Comparison of ENCODE assay signal across 20 cellular contexts in genomic region chr17:50035421-50035879, GRCh38. TPM values are rescaled to one million over a fixed set of nuclear protein-coding genes. Genes with fewer than 3 reads are reported as not detected.
DNase-seq lines count a peak whose midpoint lies in the region; ATAC-seq and TF ChIP-seq lines count a peak whose summit lies in the region.
"Had no signal": no experiment of that assay in that cellular context is flagged by ENCODE, and none has a peak within 500 bp of the region (broad histone marks: within the 10 kb centered on the region; RNA-seq: fewer than 3 reads in every experiment).

No MANE protein-coding gene starts in this region.

- H3K27ac ChIP-seq in adrenal gland: peak overlapping the region in 1 of 5 donors; percentile 57

- WGBS in adrenal gland, 4 donors: 44 to 72% (median 59%) methylated on average over 2 to 5 of the region's 5 CpGs

- no peak overlapping the region for H3K4me3 ChIP-seq in adrenal gland
- H3K4me3 ChIP-seq: pancreas, smooth muscle cell had no signal

- intact Hi-C loops in adrenal gland (cut with DNase I): no loop called here

- H3K27me3 ChIP-seq in adrenal gland: no peaks in the 10 kb centered on the region
- H3K27me3 ChIP-seq: pancreas had no signal

- ATAC-seq in GM18520 (IDR thresholded peaks at IDR 0.05; ENCODE audit: unreplicated experiment): no peak
- ATAC-seq: activated T-cell treated with anti-CD3 and anti-CD28 coated beads, Interleukin-2, amount 50 U/mL, for 72 hours; pancreas had no signal

- no peak for TF ChIP-seq POLR2A in adrenal gland (IDR thresholded peaks at IDR 0.05)

- peaks cover 23 to 29% of the 10 kb centered on the region in 2 donors for H3K4me1 ChIP-seq in adrenal gland (replicated peaks in 1 of 2)

- H3K36me3 ChIP-seq in adrenal gland (replicated peaks in 1 of 2): no peaks in the 10 kb centered on the region
- H3K36me3 ChIP-seq: pancreas had no signal

- TF ChIP-seq CTCF in adrenal gland (IDR thresholded peaks at IDR 0.05): peak in 2 of 6 experiments; percentile 18 to 24

- H3K9me3 ChIP-seq in adrenal gland (replicated peaks in 1 of 3): no peaks in the 10 kb centered on the region
- H3K9me3 ChIP-seq: pancreas had no signal

- DNase-seq in activated CD8-positive, alpha-beta memory T cell treated with anti-CD3 and anti-CD28 coated beads, Interleukin-2, amount 50 U/mL, for 48 hours: peak; percentile 26
- DNase-seq in activated CD8-positive, alpha-beta memory T cell treated with anti-CD3 and anti-CD28 coated beads, Interleukin-2, amount 50 U/mL, for 4 hours: no peak
- DNase-seq in adrenal gland (peak in 5 of 7 donors; percentile 52 to 66 (median 61)), mesenteric fat pad (ENCODE audit: low spot score) (peak; percentile 53), ureter (ENCODE audit: low spot score) (peak; percentile 40), SW 1271 (lab: John Stamatoyannopoulos, UW) (no peak), T-helper 9 cell (no peak)
- DNase-seq: ACHN; activated CD4-positive, alpha-beta T cell treated with anti-CD3 and anti-CD28 coated beads, Interleukin-2, amount 50 U/mL, for 48 hours; activated naive CD8-positive, alpha-beta T cell treated with anti-CD3 and anti-CD28 coated beads, Interleukin-2, amount 10 ng/mL, durations not matched to agents 7 days and 5 days; activated T-cell treated with anti-CD3 and anti-CD28 coated beads, Interleukin-2, amount 50 U/mL, for 72 hours; CD4-positive, alpha-beta memory T cell; EL; hypothalamus; Karpas-422; NCI-H1694; NCI-H446 treated with DMSO at 0.1 percent for 48 hours had no signal

RNA-seq across cellular contexts. Expression of gene ITGA3, which starts 20.5 kb away (rescaled TPM):
- 100 to 1,000 TPM in 7 of 8 donors, 10 to 100 TPM in 1; 31.4 to 206 (median 134) TPM for total RNA-seq in adrenal gland
- 100 to 1,000 TPM in 2 of 3 donors, 10 to 100 TPM in 1; 20.9 to 164 (median 116) TPM for polyA plus RNA-seq in adrenal gland
- 14.4 TPM for total RNA-seq in mesenteric fat pad
- total RNA-seq in ureter: 211 TPM

RNA-seq across cellular contexts. Expression of gene DLX3, which starts 40.4 kb away (rescaled TPM):
- total RNA-seq in adrenal gland (under 1 TPM in 5 of 8 donors, not detected in 3; 0.36 to 0.83 (median 0.49) TPM), mesenteric fat pad (0.48 TPM), ureter (1.1 TPM)
- under 1 TPM; 0.07 to 0.24 (median 0.13) TPM for polyA plus RNA-seq in adrenal gland
- total RNA-seq: activated naive CD8-positive, alpha-beta T cell treated with anti-CD3 and anti-CD28 coated beads, Interleukin-2, amount 10 ng/mL, durations not matched to agents 7 days and 5 days; CD4-positive, alpha-beta memory T cell had no signal
- polyA plus RNA-seq: CD4-positive, alpha-beta memory T cell had no signal

RNA-seq across cellular contexts. Expression of gene PDK2, which starts 59.7 kb away (rescaled TPM):
- total RNA-seq in adrenal gland: 100 to 1,000 TPM in 7 of 8 donors, 10 to 100 TPM in 1; 98.9 to 225 (median 137) TPM
- polyA plus RNA-seq in adrenal gland: 100 to 1,000 TPM in 1 of 3 donors, 10 to 100 TPM in 2; 48.5 to 110 (median 59.7) TPM
- 41.9 TPM for total RNA-seq in mesenteric fat pad
- 25.7 TPM for total RNA-seq in ureter

Comparison
In these comparisons a context has a peak if more than half of its experiments do, and no peak if none do; other contexts are left out.
1. DNase-seq: peak in activated CD8-positive, alpha-beta memory T cell treated with anti-CD3 and anti-CD28 coated beads, Interleukin-2, amount 50 U/mL, for 48 hours (single experiment), adrenal gland (5 of 7), mesenteric fat pad (single experiment) and ureter (single experiment); none in activated CD8-positive, alpha-beta memory T cell treated with anti-CD3 and anti-CD28 coated beads, Interleukin-2, amount 50 U/mL, for 4 hours (single experiment), SW 1271 (0 of 2) and T-helper 9 cell (single experiment).